Comparison of ENCODE assay signal across 8 cellular contexts in the genomic region with DNA sequence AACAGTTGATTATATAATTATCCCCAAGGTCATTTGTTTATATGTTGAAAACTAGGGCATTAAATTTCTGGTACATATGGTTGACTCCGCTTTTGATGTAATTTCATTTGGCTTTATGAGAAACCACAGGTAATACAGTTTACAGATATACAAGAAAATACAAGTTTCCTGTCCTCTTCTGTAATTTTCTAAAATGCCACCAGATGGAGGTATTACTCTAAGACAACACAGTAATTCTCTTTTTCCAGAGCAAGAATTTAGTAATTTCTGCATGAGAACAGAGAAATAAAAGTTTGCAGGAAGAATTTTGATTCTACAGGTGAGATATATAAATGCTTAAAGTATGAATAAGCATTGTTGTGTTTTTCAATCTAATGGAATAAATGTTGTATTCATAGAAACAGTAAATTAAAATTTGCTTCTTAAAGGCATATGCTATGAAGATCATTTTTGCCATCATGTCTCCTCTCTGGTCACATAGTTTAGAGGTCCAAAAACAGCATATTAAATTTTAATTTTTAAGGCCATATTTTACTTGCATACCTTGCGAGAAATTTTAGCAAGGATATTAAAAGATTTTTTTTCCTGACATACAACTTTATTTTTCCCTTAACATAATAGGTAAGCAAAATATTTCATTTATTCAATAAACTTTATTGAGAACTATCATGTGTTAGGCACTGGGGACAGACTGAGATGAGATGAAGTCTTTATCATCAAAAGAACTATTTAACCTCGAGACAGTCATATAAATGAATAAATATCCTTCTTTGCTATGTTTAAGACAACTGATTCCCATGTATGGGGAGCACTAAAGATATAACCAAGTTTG. TPM values are rescaled to one million over a fixed set of nuclear protein-coding genes. Genes with fewer than 3 reads are reported as not detected.
DNase-seq lines count a peak whose midpoint lies in the region; ATAC-seq and TF ChIP-seq lines count a peak whose summit lies in the region.

No MANE protein-coding gene starts in this region.

- peaks cover 20% of the 10 kb centered on the region for H3K36me3 Mint-ChIP-seq in activated CD8-positive, alpha-beta memory T cell treated with anti-CD3 and anti-CD28 coated beads, Interleukin-2, amount 10 ng/mL, durations not matched to agents 7 days and 5 days
- H3K36me3 Mint-ChIP-seq in HFFc6 (ENCODE audit: low read depth), result peaks cover 7% of the 10 kb centered on the region

- no peak overlapping the region for H3K27ac ChIP-seq in coronary artery

- H3K9me3 Mint-ChIP-seq in activated CD8-positive, alpha-beta memory T cell treated with anti-CD3 and anti-CD28 coated beads, Interleukin-2, amount 10 ng/mL, durations not matched to agents 7 days and 5 days (ENCODE audit: low read depth), result no peaks in the 10 kb centered on the region
- H3K9me3 Mint-ChIP-seq in HFFc6, result no peaks in the 10 kb centered on the region

- no peak for DNase-seq in activated CD8-positive, alpha-beta memory T cell treated with anti-CD3 and anti-CD28 coated beads, Interleukin-2, amount 10 ng/mL, durations not matched to agents 7 days and 5 days
- DNase-seq in activated CD8-positive, alpha-beta memory T cell treated with anti-CD3 and anti-CD28 coated beads, Interleukin-2, amount 50 U/mL, for 48 hours, result no peak
- DNase-seq in HFFc6, result peak; percentile 59
- peak; percentile 15 for DNase-seq in NCI-H774 (lab: John Stamatoyannopoulos, UW)
- no peak for DNase-seq in coronary artery (ENCODE audit: low spot score)
- peak; percentile 65 for DNase-seq in myocyte (ENCODE audit: low read depth)
- no peak for DNase-seq in H7
- DNase-seq in effector CD8-positive, alpha-beta T cell (lab: John Stamatoyannopoulos, UW), result no peak

- H3K27me3 Mint-ChIP-seq in activated CD8-positive, alpha-beta memory T cell treated with anti-CD3 and anti-CD28 coated beads, Interleukin-2, amount 10 ng/mL, durations not matched to agents 7 days and 5 days, result no peaks in the 10 kb centered on the region
- no peaks in the 10 kb centered on the region for H3K27me3 Mint-ChIP-seq in HFFc6 (ENCODE audit: insufficient read depth)

- ATAC-seq in activated CD8-positive, alpha-beta memory T cell treated with anti-CD3 and anti-CD28 coated beads, Interleukin-2, amount 10 ng/mL, durations not matched to agents 7 days and 5 days, result no peak

- CTCF ChIA-PET in activated CD8-positive, alpha-beta memory T cell treated with anti-CD3 and anti-CD28 coated beads, Interleukin-2, amount 10 ng/mL, durations not matched to agents 7 days and 5 days (lab: Charles Lee), result interaction anchor here (0.8 to 2.7 kb wide), 6 partner anchors 11 to 155 kb away, joined by 3 to 30 read pairs (median 4); no protein-coding TSS in a partner anchor

- no peak overlapping the region for H3K4me3 Mint-ChIP-seq in activated CD8-positive, alpha-beta memory T cell treated with anti-CD3 and anti-CD28 coated beads, Interleukin-2, amount 10 ng/mL, durations not matched to agents 7 days and 5 days
- no peak overlapping the region for H3K4me3 Mint-ChIP-seq in HFFc6

- peaks cover 29% of the 10 kb centered on the region for H3K4me1 Mint-ChIP-seq in activated CD8-positive, alpha-beta memory T cell treated with anti-CD3 and anti-CD28 coated beads, Interleukin-2, amount 10 ng/mL, durations not matched to agents 7 days and 5 days
- peaks cover 77% of the 10 kb centered on the region for H3K4me1 Mint-ChIP-seq in HFFc6 (ENCODE audit: low read depth)

- H3K27ac Mint-ChIP-seq in activated CD8-positive, alpha-beta memory T cell treated with anti-CD3 and anti-CD28 coated beads, Interleukin-2, amount 10 ng/mL, durations not matched to agents 7 days and 5 days, result peak overlapping the region; percentile 47
- peak overlapping the region; percentile 48; the same call in 1 of the 2 replicates for H3K27ac Mint-ChIP-seq in HFFc6

- H3K36me3 ChIP-seq in H7 (replicated peaks; ENCODE audit: control insufficient read depth, insufficient read depth, low read length), result peaks cover 5% of the 10 kb centered on the region

- no peaks in the 10 kb centered on the region for H3K27me3 ChIP-seq in H7 (ENCODE audit: control insufficient read depth, insufficient read depth, low read length)

- no peak overlapping the region for H3K4me3 ChIP-seq in coronary artery
- no peak overlapping the region for H3K4me3 ChIP-seq in H7 (ENCODE audit: insufficient read depth, low read depth, low read length)

- TF ChIP-seq CTCF in HFFc6 (IDR thresholded peaks at IDR 0.05) (peak; percentile 92), coronary artery (IDR thresholded peaks at IDR 0.05) (peak; percentile 42)

RNA-seq across cellular contexts. Expression of gene CHD1, which starts 22.7 kb away (rescaled TPM):
- total RNA-seq in activated CD8-positive, alpha-beta memory T cell treated with anti-CD3 and anti-CD28 coated beads, Interleukin-2, amount 10 ng/mL, durations not matched to agents 7 days and 5 days, result 10 to 100 TPM; 40.9 to 49.3 TPM
- 10 to 100 TPM; 18.1 to 25.0 (median 20.8) TPM for total RNA-seq in HFFc6 (2021; fragmentation: NEBNext Ultra II Directional; extraction: Animal tissue kit (Norgen Biotek cat#: 25700))
- total RNA-seq in myocyte, result 30.6 and 31.6 TPM in 2 replicates
- 6.1 TPM for polyA plus RNA-seq in myocyte (2012)
- 40.7 and 60.4 TPM in 2 replicates for total RNA-seq in H7 (2014; rRNA removed; shearing (Covaris generic))

Comparison
In these comparisons a context has a peak if more than half of its experiments do, and no peak if none do; other contexts are left out.
1. DNase-seq: peak in HFFc6 (single experiment), NCI-H774 (single experiment) and myocyte (single experiment); none in activated CD8-positive, alpha-beta memory T cell treated with anti-CD3 and anti-CD28 coated beads, Interleukin-2, amount 10 ng/mL, durations not matched to agents 7 days and 5 days (single experiment), activated CD8-positive, alpha-beta memory T cell treated with anti-CD3 and anti-CD28 coated beads, Interleukin-2, amount 50 U/mL, for 48 hours (single experiment), coronary artery (single experiment), H7 (single experiment) and effector CD8-positive, alpha-beta T cell (single experiment).